14 cellular contexts compared by ENCODE assay signal in the genomic region with DNA sequence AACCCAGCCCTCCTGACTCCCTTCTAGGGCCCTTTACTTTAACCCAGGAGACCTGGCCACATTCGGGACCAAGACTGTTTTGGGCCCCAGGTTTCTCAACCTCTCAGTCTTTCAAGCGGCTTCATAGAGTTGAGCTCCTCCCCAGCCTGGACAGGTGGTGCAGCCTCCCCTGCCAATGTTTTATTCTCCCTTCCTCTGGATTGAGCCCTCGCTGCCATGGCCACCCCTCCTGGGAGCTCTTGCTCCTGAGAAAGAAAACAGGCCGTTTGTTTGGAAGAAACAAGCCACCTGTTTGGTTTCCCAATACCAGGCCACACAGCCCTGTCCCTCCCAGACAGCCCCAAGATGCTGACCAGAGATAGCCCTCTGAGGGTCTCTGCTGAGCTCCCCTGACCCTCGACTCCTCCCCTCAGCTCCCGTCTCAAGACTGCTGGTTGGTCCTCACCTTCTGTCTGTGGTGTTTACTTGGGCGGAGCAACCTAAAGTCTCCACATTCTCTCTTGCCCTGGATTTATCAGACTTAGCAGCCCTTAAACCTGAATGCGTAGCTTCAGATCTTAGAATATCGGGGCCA. TPM values are rescaled to one million over a fixed set of nuclear protein-coding genes. Genes with fewer than 3 reads are reported as not detected.
DNase-seq lines count a peak whose midpoint lies in the region; ATAC-seq, FAIRE-seq and TF ChIP-seq lines count a peak whose summit lies in the region.
"Had no signal": no experiment of that assay in that cellular context is flagged by ENCODE, and none has a peak within 500 bp of the region (broad histone marks: within the 10 kb centered on the region; RNA-seq: fewer than 3 reads in every experiment).

No MANE protein-coding gene starts in this region.

- no peak overlapping the region for H2AK5ac ChIP-seq in H9 (ENCODE audit: insufficient read length, low read length)

- H3K27ac ChIP-seq in BLaER1 treated with 17β-estradiol and CSF1 and Interleukin-3, amounts not matched to agents 10 nM and 100 nM = peak overlapping the region in 1 of 11 experiments; percentile 7; a peak in 1 of 22 replicates
- H3K27ac ChIP-seq in H9 (ENCODE audit: insufficient read length, low read depth, low read length) (no peak overlapping the region), astrocyte (ENCODE audit: low read depth, low read length) (no peak overlapping the region)

- intact Hi-C loops in activated CD4-positive, alpha-beta T cell treated with anti-CD3 and anti-CD28 coated beads, Interleukin-2, amount 10 ng/mL, durations not matched to agents 24 days and 14 days (cut with micrococcal nuclease) = loop anchor here (10.0 kb wide), 1 partner anchor 118 kb away; no protein-coding TSS in a partner anchor

- DNase-seq in H9 = peak; percentile 63
- DNase-seq in astrocyte (ENCODE audit: low read depth) = no peak
- no peak for DNase-seq in activated CD4-positive, alpha-beta T cell treated with anti-CD3 and anti-CD28 coated beads, Interleukin-2, amount 10 ng/mL, durations not matched to agents 24 days and 14 days
- DNase-seq in DMS114 treated with DMSO at 0.1 percent for 48 hours (lab: John Stamatoyannopoulos, UW; ENCODE audit: unreplicated experiment) = no peak
- no peak for DNase-seq in NCI-H2081 (lab: John Stamatoyannopoulos, UW)
- DNase-seq: central memory CD4-positive, alpha-beta T cell; islet precursor cell; NCI-H2081 treated with DMSO at 0.1 percent for 48 hours; stimulated activated CD4-positive, alpha-beta T cell treated with anti-CD3 and anti-CD28 coated beads, Interleukin-15, amount 100 ng/mL, for 24 hours had no signal

- peaks cover 20% of the 10 kb centered on the region for H3K27me3 Mint-ChIP-seq in H9 (ENCODE audit: low read depth)
- H3K27me3 Mint-ChIP-seq in astrocyte (ENCODE audit: low read depth, unreplicated experiment) = peaks cover 10% of the 10 kb centered on the region
- peaks cover 7% of the 10 kb centered on the region for H3K27me3 Mint-ChIP-seq in nephron (ENCODE audit: low read depth)
- peaks cover 37% of the 10 kb centered on the region for H3K27me3 Mint-ChIP-seq in activated CD4-positive, alpha-beta T cell treated with anti-CD3 and anti-CD28 coated beads, Interleukin-2, amount 10 ng/mL, durations not matched to agents 24 days and 14 days

- no peak overlapping the region for H3K14ac ChIP-seq in H9 (ENCODE audit: insufficient read depth, low read length)

- no peak overlapping the region for H3K4ac ChIP-seq in H9 (ENCODE audit: low read depth, low read length)

- no peak overlapping the region for H4K5ac ChIP-seq in H9 (ENCODE audit: insufficient read length, low read depth, low read length)

- no peaks in the 10 kb centered on the region for H3K79me2 ChIP-seq in H9 (ENCODE audit: insufficient read depth, low read length)
- H3K79me2 ChIP-seq in astrocyte (ENCODE audit: insufficient read depth, low read length) = no peaks in the 10 kb centered on the region

- no peak overlapping the region for H3T11ph ChIP-seq in H9 (ENCODE audit: low read length)

- H3K18ac ChIP-seq in H9 (ENCODE audit: insufficient read length, low read depth, low read length) = no peak overlapping the region

- no peak overlapping the region for H3K23ac ChIP-seq in H9 (ENCODE audit: insufficient read length, low read depth, low read length)

- H2BK120ac ChIP-seq in H9 (ENCODE audit: low read depth, low read length, poor library complexity, severe bottlenecking) = no peak overlapping the region

- peaks cover 43 to 59% of the 10 kb centered on the region in 2 experiments for H3K4me1 Mint-ChIP-seq in H9
- H3K4me1 Mint-ChIP-seq in astrocyte (ENCODE audit: low read depth, unreplicated experiment) = peaks cover 20% of the 10 kb centered on the region
- peaks cover 64% of the 10 kb centered on the region for H3K4me1 Mint-ChIP-seq in nephron
- H3K4me1 Mint-ChIP-seq in activated CD4-positive, alpha-beta T cell treated with anti-CD3 and anti-CD28 coated beads, Interleukin-2, amount 10 ng/mL, durations not matched to agents 24 days and 14 days = peaks cover 29% of the 10 kb centered on the region

- no peak overlapping the region for H4K91ac ChIP-seq in H9 (ENCODE audit: insufficient read length, low read depth, low read length)

- H3K4me3 Mint-ChIP-seq in H9 (no peak overlapping the region; a peak in 1 of 5 replicates), astrocyte (ENCODE audit: unreplicated experiment) (no peak overlapping the region), nephron (peak overlapping the region; percentile 41 to 69 (median 56))
- H3K4me3 Mint-ChIP-seq in activated CD4-positive, alpha-beta T cell treated with anti-CD3 and anti-CD28 coated beads, Interleukin-2, amount 10 ng/mL, durations not matched to agents 24 days and 14 days = no peak overlapping the region

- no peak overlapping the region for H3K56ac ChIP-seq in H9 (ENCODE audit: insufficient read length, low read depth, low read length)

- no peak overlapping the region for H2BK20ac ChIP-seq in H9 (ENCODE audit: low read depth, low read length, poor library complexity, severe bottlenecking)

- no CpG with 5 or more reads among the region's 9 CpGs for WGBS in H9 (ENCODE audit: extremely low coverage, insufficient read length, low lambda C conversion rate)

- no peaks in the 10 kb centered on the region for H3K9me3 ChIP-seq in BLaER1 treated with 17β-estradiol and CSF1 and Interleukin-3, amounts not matched to agents 10 nM and 100 nM (replicated peaks in 1 of 11)
- H3K9me3 ChIP-seq in H9 (ENCODE audit: control insufficient read depth, low read depth, low read length) = no peaks in the 10 kb centered on the region
- H3K9me3 ChIP-seq in astrocyte (ENCODE audit: insufficient read depth, low read depth, low read length) = no peaks in the 10 kb centered on the region
- H3K9me3 ChIP-seq: HAP-1 had no signal

- peaks cover 0 to 89% (median 7%) of the 10 kb centered on the region in 11 experiments; a peak in 12 of 22 replicates for H4K20me1 ChIP-seq in BLaER1 treated with 17β-estradiol and CSF1 and Interleukin-3, amounts not matched to agents 10 nM and 100 nM
- H4K20me1 ChIP-seq in H9 (ENCODE audit: control insufficient read depth, insufficient read depth, insufficient read length) = no peaks in the 10 kb centered on the region
- peaks cover 11% of the 10 kb centered on the region for H4K20me1 ChIP-seq in astrocyte (ENCODE audit: insufficient read depth, low read length)

- no peaks in the 10 kb centered on the region for H3K36me3 ChIP-seq in BLaER1 treated with 17β-estradiol and CSF1 and Interleukin-3, amounts not matched to agents 10 nM and 100 nM
- no peaks in the 10 kb centered on the region for H3K36me3 ChIP-seq in astrocyte (ENCODE audit: insufficient read depth, low read length)
- H3K36me3 ChIP-seq: HAP-1 had no signal

- H3K9ac ChIP-seq in BLaER1 treated with 17β-estradiol and CSF1 and Interleukin-3, amounts not matched to agents 10 nM and 100 nM = peak overlapping the region in 4 of 11 experiments; percentile 9 to 57 (median 22); a peak in 3 of 22 replicates
- H3K9ac ChIP-seq in H9 (ENCODE audit: extremely low read depth, insufficient read length, low read length) (no peak overlapping the region), astrocyte (ENCODE audit: low read length) (no peak overlapping the region)

- H3K9me3 Mint-ChIP-seq in H9 = no peaks in the 10 kb centered on the region; a peak in 1 of 5 replicates
- H3K9me3 Mint-ChIP-seq in astrocyte (ENCODE audit: unreplicated experiment) = no peaks in the 10 kb centered on the region
- no peaks in the 10 kb centered on the region for H3K9me3 Mint-ChIP-seq in nephron
- H3K9me3 Mint-ChIP-seq in activated CD4-positive, alpha-beta T cell treated with anti-CD3 and anti-CD28 coated beads, Interleukin-2, amount 10 ng/mL, durations not matched to agents 24 days and 14 days = no peaks in the 10 kb centered on the region

- peaks cover 48 to 61% (median 54%) of the 10 kb centered on the region in 10 experiments for H3K4me1 ChIP-seq in BLaER1 treated with 17β-estradiol and CSF1 and Interleukin-3, amounts not matched to agents 10 nM and 100 nM
- no peaks in the 10 kb centered on the region for H3K4me1 ChIP-seq in H9 (ENCODE audit: insufficient read depth, low read length)
- peaks cover 10% of the 10 kb centered on the region for H3K4me1 ChIP-seq in astrocyte (ENCODE audit: insufficient read depth, low read length)
- H3K4me1 ChIP-seq: HAP-1 had no signal

- no peak overlapping the region for H2BK12ac ChIP-seq in H9 (ENCODE audit: insufficient read length, low read depth, low read length)

- H3K36me3 Mint-ChIP-seq in H9 (ENCODE audit: insufficient read depth in 1 of 3, low read depth in 3 of 3) = no peaks in the 10 kb centered on the region
- peaks cover 6% of the 10 kb centered on the region for H3K36me3 Mint-ChIP-seq in astrocyte (ENCODE audit: low read depth, unreplicated experiment)
- H3K36me3 Mint-ChIP-seq in nephron (ENCODE audit: low read depth) = no peaks in the 10 kb centered on the region
- H3K36me3 Mint-ChIP-seq in activated CD4-positive, alpha-beta T cell treated with anti-CD3 and anti-CD28 coated beads, Interleukin-2, amount 10 ng/mL, durations not matched to agents 24 days and 14 days (ENCODE audit: low read depth) = no peaks in the 10 kb centered on the region

- no peak overlapping the region for H2BK5ac ChIP-seq in H9 (ENCODE audit: insufficient read length, low read length)

- H3K4me3 ChIP-seq in BLaER1 treated with 17β-estradiol and CSF1 and Interleukin-3, amounts not matched to agents 10 nM and 100 nM = 0 out of 20 replicates have a peak overlapping the region, but pooled peaks of 1 of the 10 experiments have one; percentile 3
- H3K4me3 ChIP-seq in astrocyte (ENCODE audit: insufficient read depth, low read depth, low read length) = no peak overlapping the region
- H3K4me3 ChIP-seq: HAP-1 had no signal

- H3K27ac Mint-ChIP-seq in H9 (peak overlapping the region in 1 of 3 experiments; percentile 82; a peak in 2 of 7 replicates), astrocyte (ENCODE audit: unreplicated experiment) (peak overlapping the region; percentile 26), nephron (peak overlapping the region; percentile 79 to 93 (median 93))
- H3K27ac Mint-ChIP-seq in activated CD4-positive, alpha-beta T cell treated with anti-CD3 and anti-CD28 coated beads, Interleukin-2, amount 10 ng/mL, durations not matched to agents 24 days and 14 days = no peak overlapping the region

- TF ChIP-seq CTCF in H9 (conservative IDR thresholded peaks at IDR 0.05) (no peak), astrocyte (IDR thresholded peaks at IDR 0.05; ENCODE audit: insufficient read depth, low read depth, low read length) (no peak), nephron (IDR thresholded peaks at IDR 0.05; ENCODE audit: unreplicated experiment in 3 of 3) (no peak)

- H2BK15ac ChIP-seq in H9 (ENCODE audit: low read depth, low read length) = no peak overlapping the region

- peaks cover 20% of the 10 kb centered on the region for H3K23me2 ChIP-seq in H9 (ENCODE audit: insufficient read length, low read depth, low read length, poor library complexity, severe bottlenecking)

- no peak for ATAC-seq in HG03039 (IDR thresholded peaks at IDR 0.05; ENCODE audit: unreplicated experiment)
- ATAC-seq: Right ventricle myocardium inferior had no signal

- no peak overlapping the region for H4K8ac ChIP-seq in H9 (replicated peaks; ENCODE audit: insufficient read length, low read depth, low read length)

- no peak for FAIRE-seq in astrocyte (lab: Jason Lieb, UNC)

- H2AFZ ChIP-seq in H9 (ENCODE audit: low read length) = no peak overlapping the region
- H2AFZ ChIP-seq in astrocyte (ENCODE audit: low read depth, low read length) = no peak overlapping the region

- no peaks in the 10 kb centered on the region for H3K79me1 ChIP-seq in H9 (ENCODE audit: insufficient read depth, low read depth, low read length, poor library complexity, severe bottlenecking)

- H3K27me3 ChIP-seq in BLaER1 treated with 17β-estradiol and CSF1 and Interleukin-3, amounts not matched to agents 10 nM and 100 nM = peaks cover 10 to 39% (median 36%) of the 10 kb centered on the region in 11 experiments; a peak in 21 of 22 replicates
- H3K27me3 ChIP-seq in H9 (ENCODE audit: insufficient read depth, low read length) (no peaks in the 10 kb centered on the region; the same call in 1 of the 2 replicates), astrocyte (ENCODE audit: insufficient read depth, low read length) (peaks cover 2% of the 10 kb centered on the region)

- peak overlapping the region; percentile 76 to 100 (median 91) for H3K4me2 ChIP-seq in BLaER1 treated with 17β-estradiol and CSF1 and Interleukin-3, amounts not matched to agents 10 nM and 100 nM
- H3K4me2 ChIP-seq in H9 (ENCODE audit: insufficient read depth, insufficient read length, low read length) = no peak overlapping the region
- H3K4me2 ChIP-seq in astrocyte (ENCODE audit: low read length) = no peak overlapping the region

RNA-seq across cellular contexts. Expression of gene TMEM51, which starts 3.3 kb away (rescaled TPM):
- total RNA-seq in H9 (2021) = 4.6 and 4.8 TPM in 2 replicates
- total RNA-seq in astrocyte = 6.9 TPM in 2 replicates
- total RNA-seq in activated CD4-positive, alpha-beta T cell treated with anti-CD3 and anti-CD28 coated beads, Interleukin-2, amount 10 ng/mL, durations not matched to agents 24 days and 14 days = 0.14 and 0.19 TPM in 2 replicates

Comparison
In these comparisons a context has a peak if more than half of its experiments do, and no peak if none do; other contexts are left out.
1. H3K4me2 ChIP-seq: peak in BLaER1 treated with 17β-estradiol and CSF1 and Interleukin-3, amounts not matched to agents 10 nM and 100 nM (11 of 11); none in H9 (single experiment) and astrocyte (single experiment).
2. H3K4me3 Mint-ChIP-seq: peak in nephron (3 of 3); none in H9 (0 of 2), astrocyte (single experiment) and activated CD4-positive, alpha-beta T cell treated with anti-CD3 and anti-CD28 coated beads, Interleukin-2, amount 10 ng/mL, durations not matched to agents 24 days and 14 days (single experiment).